In the genomic region with DNA sequence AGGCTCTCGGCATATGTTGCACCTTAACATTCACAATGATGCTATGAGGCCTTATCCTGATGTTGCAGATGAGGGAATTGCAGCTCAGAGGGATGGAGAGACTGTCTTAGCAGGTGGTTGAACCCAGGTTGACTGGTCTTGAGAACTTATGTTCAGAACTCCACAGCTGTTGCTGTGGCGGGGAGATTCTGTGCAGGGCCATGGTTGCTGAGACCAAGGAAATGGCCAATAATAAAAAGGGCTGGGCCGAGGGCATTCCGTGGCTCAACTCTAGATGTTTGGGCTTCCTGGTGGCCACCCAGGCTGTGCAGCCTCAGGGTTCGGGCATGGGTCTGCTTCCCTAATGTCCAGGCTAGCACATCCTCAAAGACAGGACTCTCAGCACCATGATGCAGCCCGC, we compare ENCODE assay signal across 25 cellular contexts.
"Had no signal": no experiment of that assay in that cellular context is flagged by ENCODE, and none has a peak within 500 bp of the region (broad histone marks: within the 10 kb centered on the region; RNA-seq: fewer than 3 reads in every experiment).

No MANE protein-coding gene starts in this region.

- H3K4me1 ChIP-seq: breast epithelium had no signal

- DNase-seq: activated CD4-positive, alpha-beta T cell treated with anti-CD3 and anti-CD28 coated beads, Interleukin-2, amount 50 U/mL, for 1 hour; activated CD4-positive, CD25-positive, alpha-beta regulatory T cell; activated CD8-positive, alpha-beta T cell treated with anti-CD3 and anti-CD28 coated beads, Interleukin-2, amount 10 ng/mL, durations not matched to agents 7 days and 5 days; activated naive CD4-positive, alpha-beta T cell treated with Interleukin-2 at 50 U/mL for 16 hours; activated naive CD8-positive, alpha-beta T cell treated with anti-CD3 and anti-CD28 coated beads, Interleukin-2, amount 10 ng/mL, durations not matched to agents 7 days and 5 days; amniotic stem cell; dorsolateral prefrontal cortex; effector memory CD8-positive, alpha-beta T cell; gastrocnemius medialis; heart left ventricle; left cardiac atrium; naive B cell; retina; sigmoid colon; spleen; stimulated activated CD4-positive, alpha-beta T cell treated with anti-CD3 and anti-CD28 coated beads, Interleukin-4, amount 100 ng/mL, for 1 hour; stimulated activated naive CD4-positive, alpha-beta T cell treated with Interleukin-2 at 50 U/mL for 16 hours; upper lobe of right lung had no signal

- H3K36me3 ChIP-seq: breast epithelium, esophagus muscularis mucosa, gastrocnemius medialis, sigmoid colon, spleen, thoracic aorta, upper lobe of right lung had no signal

- H3K4me3 Mint-ChIP-seq: activated CD8-positive, alpha-beta T cell treated with anti-CD3 and anti-CD28 coated beads, Interleukin-2, amount 10 ng/mL, durations not matched to agents 7 days and 5 days; activated naive CD8-positive, alpha-beta T cell treated with anti-CD3 and anti-CD28 coated beads, Interleukin-2, amount 10 ng/mL, durations not matched to agents 7 days and 5 days; central memory CD8-positive, alpha-beta T cell; effector memory CD8-positive, alpha-beta T cell; memory B cell; naive B cell had no signal

- H3K27me3 ChIP-seq: breast epithelium, dorsolateral prefrontal cortex, esophagus muscularis mucosa, gastrocnemius medialis, heart left ventricle, sigmoid colon, spleen, upper lobe of right lung had no signal

- H3K4me3 ChIP-seq: breast epithelium, dorsolateral prefrontal cortex, esophagus muscularis mucosa, gastrocnemius medialis, heart left ventricle, sigmoid colon, spleen, thoracic aorta, upper lobe of right lung had no signal

- H3K9me3 ChIP-seq: breast epithelium, esophagus muscularis mucosa, gastrocnemius medialis, heart left ventricle, sigmoid colon, spleen, thoracic aorta, upper lobe of right lung had no signal

- FAIRE-seq: colon had no signal

- H3K27me3 Mint-ChIP-seq: activated naive CD8-positive, alpha-beta T cell treated with anti-CD3 and anti-CD28 coated beads, Interleukin-2, amount 10 ng/mL, durations not matched to agents 7 days and 5 days; central memory CD8-positive, alpha-beta T cell; effector memory CD8-positive, alpha-beta T cell; memory B cell; naive B cell; progenitor cell of endocrine pancreas had no signal

- H3K36me3 Mint-ChIP-seq: memory B cell, naive B cell had no signal

- ATAC-seq: activated CD8-positive, alpha-beta T cell treated with anti-CD3 and anti-CD28 coated beads, Interleukin-2, amount 10 ng/mL, durations not matched to agents 7 days and 5 days; effector memory CD8-positive, alpha-beta T cell; gastrocnemius medialis had no signal

- H3K27ac Mint-ChIP-seq: activated CD8-positive, alpha-beta T cell treated with anti-CD3 and anti-CD28 coated beads, Interleukin-2, amount 10 ng/mL, durations not matched to agents 7 days and 5 days; activated naive CD8-positive, alpha-beta T cell treated with anti-CD3 and anti-CD28 coated beads, Interleukin-2, amount 10 ng/mL, durations not matched to agents 7 days and 5 days; memory B cell; naive B cell; progenitor cell of endocrine pancreas had no signal

- H3K27ac ChIP-seq: breast epithelium, dorsolateral prefrontal cortex, esophagus muscularis mucosa, gastrocnemius medialis, heart left ventricle, sigmoid colon, spleen, thoracic aorta, upper lobe of right lung had no signal

- H3K9me3 Mint-ChIP-seq: activated naive CD8-positive, alpha-beta T cell treated with anti-CD3 and anti-CD28 coated beads, Interleukin-2, amount 10 ng/mL, durations not matched to agents 7 days and 5 days; central memory CD8-positive, alpha-beta T cell; effector memory CD8-positive, alpha-beta T cell; memory B cell; naive B cell had no signal
